Comparison of ENCODE assay signal across 8 cellular contexts in genomic region chr9:138214548-138214947, GRCh38.
DNase-seq lines count a peak whose midpoint lies in the region; ATAC-seq and TF ChIP-seq lines count a peak whose summit lies in the region.
"Not testable (repeated sequence)": the region's sequence is repeated elsewhere in the genome, so short reads cannot be mapped to it uniquely, and the experiment has no call there.

No MANE protein-coding gene starts in this region.

- DNase-seq in CD1c-positive myeloid dendritic cell (ENCODE audit: extremely low spot score) (peak; percentile 2), left ventricle myocardium superior (peak; percentile 18), left lobe of liver (ENCODE audit: low spot score) (peak; percentile 29), osteocyte (ENCODE audit: extremely low spot score, unreplicated experiment) (peak; percentile 44)
- DNase-seq in HL-60 (ENCODE audit: low read depth in 1 of 2, low spot score in 1 of 2); lower lobe of right lung; upper lobe of right lung: not testable (repeated sequence)
- peak; percentile 4 for DNase-seq in activated CD4-positive, alpha-beta T cell treated with anti-CD3 and anti-CD28 coated beads, Interleukin-2, amount 10 ng/mL, durations not matched to agents 24 days and 14 days

- H3K9me3 ChIP-seq in lower lobe of right lung, upper lobe of right lung: not testable (repeated sequence)

- not testable (repeated sequence) for H3K36me3 Mint-ChIP-seq in activated CD4-positive, alpha-beta T cell treated with anti-CD3 and anti-CD28 coated beads, Interleukin-2, amount 10 ng/mL, durations not matched to agents 24 days and 14 days (ENCODE audit: low read depth); osteocyte (ENCODE audit: unreplicated experiment)

- not testable (repeated sequence) for H3K27ac Mint-ChIP-seq in activated CD4-positive, alpha-beta T cell treated with anti-CD3 and anti-CD28 coated beads, Interleukin-2, amount 10 ng/mL, durations not matched to agents 24 days and 14 days; osteocyte (ENCODE audit: unreplicated experiment)

- not testable (repeated sequence) for H3K4me1 Mint-ChIP-seq in activated CD4-positive, alpha-beta T cell treated with anti-CD3 and anti-CD28 coated beads, Interleukin-2, amount 10 ng/mL, durations not matched to agents 24 days and 14 days; osteocyte (ENCODE audit: unreplicated experiment)

- intact Hi-C loops in activated CD4-positive, alpha-beta T cell treated with anti-CD3 and anti-CD28 coated beads, Interleukin-2, amount 10 ng/mL, durations not matched to agents 24 days and 14 days (cut with micrococcal nuclease); left ventricle myocardium superior (cut with micrococcal nuclease); lower lobe of right lung (cut with DNase I); upper lobe of right lung (cut with DNase I): not testable (repeated sequence)

- not testable (repeated sequence) for ATAC-seq in left ventricle myocardium superior, left lobe of liver, lower lobe of right lung, upper lobe of right lung

- H3K27ac ChIP-seq in HL-60 (replicated peaks) = peak overlapping the region; percentile 63
- peak overlapping the region; percentile 46 for H3K27ac ChIP-seq in lower lobe of right lung
- H3K27ac ChIP-seq in upper lobe of right lung = peak overlapping the region; percentile 42

- not testable (repeated sequence) for TF ChIP-seq CTCF in HL-60 (IDR thresholded peaks at IDR 0.05; ENCODE audit: insufficient read depth, low read length); lower lobe of right lung (IDR thresholded peaks at IDR 0.05); osteocyte (IDR thresholded peaks at IDR 0.05); upper lobe of right lung (IDR thresholded peaks at IDR 0.05)

- not testable (repeated sequence) for H3K36me3 ChIP-seq in lower lobe of right lung, upper lobe of right lung

- not testable (repeated sequence) for H3K4me3 Mint-ChIP-seq in activated CD4-positive, alpha-beta T cell treated with anti-CD3 and anti-CD28 coated beads, Interleukin-2, amount 10 ng/mL, durations not matched to agents 24 days and 14 days; osteocyte (ENCODE audit: unreplicated experiment)

- H3K9me3 Mint-ChIP-seq in activated CD4-positive, alpha-beta T cell treated with anti-CD3 and anti-CD28 coated beads, Interleukin-2, amount 10 ng/mL, durations not matched to agents 24 days and 14 days; osteocyte (ENCODE audit: unreplicated experiment): not testable (repeated sequence)

- H3K27me3 ChIP-seq in HL-60 (ENCODE audit: insufficient read depth, poor library complexity, severe bottlenecking); lower lobe of right lung (ENCODE audit: low read depth); upper lobe of right lung: not testable (repeated sequence)

- not testable (repeated sequence) for H3K27me3 Mint-ChIP-seq in activated CD4-positive, alpha-beta T cell treated with anti-CD3 and anti-CD28 coated beads, Interleukin-2, amount 10 ng/mL, durations not matched to agents 24 days and 14 days; osteocyte (ENCODE audit: unreplicated experiment)

- H3K4me3 ChIP-seq in HL-60 (replicated peaks; ENCODE audit: insufficient read depth, low read length); lower lobe of right lung; upper lobe of right lung: not testable (repeated sequence)

- not testable (repeated sequence) for H3K4me1 ChIP-seq in lower lobe of right lung, upper lobe of right lung
